Comparison of ENCODE assay signal across 10 cellular contexts in genomic region chr15:56537881-56538280, GRCh38.
DNase-seq lines count a peak whose midpoint lies in the region; ATAC-seq, FAIRE-seq and TF ChIP-seq lines count a peak whose summit lies in the region.
"Had no signal": no experiment of that assay in that cellular context is flagged by ENCODE, and none has a peak within 500 bp of the region (broad histone marks: within the 10 kb centered on the region; RNA-seq: fewer than 3 reads in every experiment).

No MANE protein-coding gene starts in this region.

- H3K9ac ChIP-seq in HepG2 (ENCODE audit: insufficient read depth, low read depth, low read length): no peak overlapping the region

- H3K27me3 ChIP-seq in HepG2 (ENCODE audit: control insufficient read depth in 1 of 2, insufficient read depth in 2 of 2, low read length in 2 of 2) (0 out of 5 replicates have a peak, but pooled peaks cover 0 to 3% of the 10 kb centered on the region in 2 experiments), osteoblast (ENCODE audit: insufficient read depth, low read length) (peaks cover 2% of the 10 kb centered on the region)

- ATAC-seq in GM19351 (IDR thresholded peaks at IDR 0.05; ENCODE audit: unreplicated experiment) (peak; percentile 82), HepG2 (no peak)

- POLR2A ChIA-PET in HepG2 (lab: Yijun Ruan, JAX): no interaction called here

- intact Hi-C loops in HepG2 (cut with micrococcal nuclease; ENCODE audit: unreplicated experiment): no loop called here

- TF ChIP-seq CTCF in HepG2 (CRISPR knock-in tag; IDR thresholded peaks at IDR 0.05) (no peak), osteoblast (IDR thresholded peaks at IDR 0.05; ENCODE audit: extremely low read depth, low read depth, low read length) (no peak)

- BruUV-seq in HepG2 (replicated peaks; lab: Mats Ljungman, UMichigan): no TSS peak

- no peaks in the 10 kb centered on the region for H3K9me3 ChIP-seq in HepG2 (ENCODE audit: low read length)
- H3K9me3 ChIP-seq in osteoblast (ENCODE audit: low read depth, low read length): no peaks in the 10 kb centered on the region
- H3K9me3 ChIP-seq: thoracic aorta had no signal

- CTCF ChIA-PET in HepG2 (lab: Yijun Ruan, JAX; ENCODE audit: low intra/inter-chr PET ratio, low total read pairs): no interaction called here

- no peak for FAIRE-seq in HepG2 (lab: Jason Lieb, UNC)

- no peaks in the 10 kb centered on the region for H3K79me2 ChIP-seq in HepG2 (ENCODE audit: insufficient read depth, low read length)
- no peaks in the 10 kb centered on the region for H3K79me2 ChIP-seq in osteoblast (ENCODE audit: insufficient read depth, low read length)

- no peak overlapping the region for H3K27ac ChIP-seq in HepG2 (ENCODE audit: extremely low read length, insufficient read depth, low read length)
- H3K27ac ChIP-seq in osteoblast (ENCODE audit: low read depth, low read length): no peak overlapping the region
- H3K27ac ChIP-seq: thoracic aorta had no signal

- H4K20me1 ChIP-seq in HepG2 (ENCODE audit: insufficient read depth, low read length) (no peaks in the 10 kb centered on the region), osteoblast (ENCODE audit: insufficient read depth, low read length) (no peaks in the 10 kb centered on the region)

- no peak overlapping the region for H3K4me3 ChIP-seq in HepG2 (replicated peaks in 1 of 3; ENCODE audit: insufficient read depth in 1 of 3, low read depth in 2 of 3, low read length in 3 of 3)
- no peak overlapping the region for H3K4me3 ChIP-seq in osteoblast (ENCODE audit: insufficient read depth, low read length)
- H3K4me3 ChIP-seq: thoracic aorta had no signal

- WGBS in HepG2 (ENCODE audit: low lambda C conversion rate): 80% methylated on average over 4 of the region's 4 CpGs

- no peak for TF ChIP-seq RAD21 in HepG2 (CRISPR knock-in tag; IDR thresholded peaks at IDR 0.05)

- peak; percentile 95 for DNase-seq in NK-92 treated with Interleukin-12 subunit alpha and Interleukin-12 subunit beta, amount 100 ng/mL, for 24 hours (lab: John Stamatoyannopoulos, UW)
- peak; percentile 26 for DNase-seq in activated effector memory CD4-positive, alpha-beta T cell treated with Interleukin-2 at 50 U/mL for 16 hours
- peak; percentile 1 for DNase-seq in stimulated activated CD8-positive, alpha-beta memory T cell treated with anti-CD3 and anti-CD28 coated beads, Interleukin-12 subunit alpha, Interleukin-12 subunit beta, amount 100 ng/mL, for 24 hours (ENCODE audit: extremely low read depth)
- DNase-seq in NCI-H1105 treated with DMSO at 0.1 percent for 48 hours (lab: John Stamatoyannopoulos, UW) (no peak), HepG2 (ENCODE audit: low spot score) (no peak), osteoblast (ENCODE audit: insufficient read length, low spot score, missing footprints) (no peak), SW 1271 (lab: John Stamatoyannopoulos, UW) (no peak)
- DNase-seq: NCI-H526 treated with DMSO at 0.1 percent for 48 hours had no signal

- H3K4me1 ChIP-seq in HepG2 (ENCODE audit: insufficient read depth, low read length) (no peaks in the 10 kb centered on the region), osteoblast (ENCODE audit: insufficient read depth, low read length) (no peaks in the 10 kb centered on the region)

- TF ChIP-seq EP300 in HepG2 (IDR thresholded peaks at IDR 0.05; ENCODE audit: low read depth in 2 of 2, low read length in 2 of 2) (no peak), HepG2 (CRISPR knock-in tag; IDR thresholded peaks at IDR 0.05; ENCODE audit: borderline replicate concordance) (no peak)

- no peaks in the 10 kb centered on the region for H3K36me3 ChIP-seq in HepG2 (replicated peaks in 1 of 2; ENCODE audit: control insufficient read depth in 1 of 2, insufficient read depth in 2 of 2, low read length in 2 of 2)
- no peaks in the 10 kb centered on the region for H3K36me3 ChIP-seq in osteoblast (ENCODE audit: insufficient read depth, low read length)
- H3K36me3 ChIP-seq: thoracic aorta had no signal

- H3K4me2 ChIP-seq in HepG2 (ENCODE audit: low read depth, low read length): no peak overlapping the region
- H3K4me2 ChIP-seq in osteoblast (ENCODE audit: insufficient read depth, low read length): no peak overlapping the region

- H2AFZ ChIP-seq in HepG2 (ENCODE audit: low read length): no peak overlapping the region
- no peak overlapping the region for H2AFZ ChIP-seq in osteoblast (ENCODE audit: low read length)

- no peak for TF ChIP-seq POLR2A in HepG2 (IDR thresholded peaks at IDR 0.05; ENCODE audit: insufficient read depth in 1 of 2, low read depth in 2 of 2, low read length in 2 of 2)

- in situ Hi-C loops in HepG2 (cut with HindIII; ENCODE audit: extremely low pct_ligation_motif_present, low pct_unique_long_range_greater_than_20kb): no loop called here

TF ChIP-seq in HepG2, 621 proteins besides CTCF, POLR2A, EP300 and RAD21:
- no peak for TF ChIP-seq SIN3A (IDR thresholded peaks at IDR 0.05; ENCODE audit: borderline replicate concordance, low read depth, low read length)
- no peak for TF ChIP-seq MTERF4 (CRISPR knock-in tag; IDR thresholded peaks at IDR 0.05)

Comparison
In these comparisons a context has a peak if more than half of its experiments do, and no peak if none do; other contexts are left out.
1. DNase-seq: peak in NK-92 treated with Interleukin-12 subunit alpha and Interleukin-12 subunit beta, amount 100 ng/mL, for 24 hours (single experiment), activated effector memory CD4-positive, alpha-beta T cell treated with Interleukin-2 at 50 U/mL for 16 hours (single experiment) and stimulated activated CD8-positive, alpha-beta memory T cell treated with anti-CD3 and anti-CD28 coated beads, Interleukin-12 subunit alpha, Interleukin-12 subunit beta, amount 100 ng/mL, for 24 hours (single experiment); none in NCI-H1105 treated with DMSO at 0.1 percent for 48 hours (single experiment), HepG2 (single experiment), osteoblast (single experiment) and SW 1271 (0 of 2).